Comparison of ENCODE assay signal across 8 cellular contexts in genomic region chrX:129982300-129983246, GRCh38. TPM values are rescaled to one million over a fixed set of nuclear protein-coding genes. Genes with fewer than 3 reads are reported as not detected.
DNase-seq lines count a peak whose midpoint lies in the region; ATAC-seq lines count a peak whose summit lies in the region.

Gene BCORL1 (plus strand): TSS chrX:129982635. CDS start chrX:130005232, 22,597 bp downstream.

- peak within 1 kb of the TSS; percentile 34 for H3K4me3 ChIP-seq in endocrine pancreas (ENCODE audit: control insufficient read depth, insufficient read depth, low read length)
- peak within 1 kb of the TSS; percentile 7 for H3K4me3 ChIP-seq in mesendoderm (ENCODE audit: low read length)

- no peak within 1 kb of the TSS for H3K18ac ChIP-seq in mesendoderm (ENCODE audit: low read length)

- H3K4me2 ChIP-seq in mesendoderm (ENCODE audit: low read length), result peak within 1 kb of the TSS; percentile 48

- H3K56ac ChIP-seq in mesendoderm (ENCODE audit: low read length), result peak within 1 kb of the TSS; percentile 74

- no CpG with 5 or more reads among the region's 74 CpGs for WGBS in mesendoderm (ENCODE audit: extremely low coverage, insufficient coverage, low lambda C conversion rate)

- H3K27ac ChIP-seq in mesendoderm (ENCODE audit: low read depth, low read length), result no peak within 1 kb of the TSS

- no peaks in the 10 kb centered on the region for H3K9me3 ChIP-seq in endocrine pancreas (ENCODE audit: control insufficient read depth, low read length)

- no peak within 1 kb of the TSS for H2BK15ac ChIP-seq in mesendoderm (replicated peaks; ENCODE audit: low read depth)

- no peak within 1 kb of the TSS for H2AK5ac ChIP-seq in mesendoderm (ENCODE audit: low read length)

- H3K4me1 ChIP-seq in endocrine pancreas (ENCODE audit: control insufficient read depth, insufficient read depth, low read length) (no peaks in the 10 kb centered on the region), mesendoderm (ENCODE audit: control insufficient read depth, low read depth, low read length) (no peaks in the 10 kb centered on the region)

- H4K8ac ChIP-seq in mesendoderm (ENCODE audit: low read depth, low read length), result no peak within 1 kb of the TSS

- H2BK120ac ChIP-seq in mesendoderm (ENCODE audit: low read depth, low read length), result no peak within 1 kb of the TSS

- no peaks in the 10 kb centered on the region for H3K79me1 ChIP-seq in mesendoderm (ENCODE audit: low read length)

- no peak within 1 kb of the TSS for H2BK5ac ChIP-seq in mesendoderm (ENCODE audit: low read length)

- H3K27me3 ChIP-seq in endocrine pancreas (ENCODE audit: control insufficient read depth, insufficient read depth, low read length) (no peaks in the 10 kb centered on the region), mesendoderm (ENCODE audit: insufficient read depth, low read length, poor library complexity) (peaks cover 1% of the 10 kb centered on the region)

- H3K4ac ChIP-seq in mesendoderm (ENCODE audit: low read depth, low read length), result no peak within 1 kb of the TSS

- DNase-seq in D341Med (ENCODE audit: low spot score), result peak; percentile 91
- peak; percentile 93 for DNase-seq in HT1080 (ENCODE audit: low read depth)
- peak; percentile 81 for DNase-seq in NK-92 treated with Interleukin-12 subunit alpha and Interleukin-12 subunit beta, amount 100 ng/mL, for 24 hours (lab: John Stamatoyannopoulos, UW)
- peak in 2 of 3 experiments; percentile 62 to 68 for DNase-seq in activated CD8-positive, alpha-beta memory T cell treated with anti-CD3 and anti-CD28 coated beads for 48 hours (ENCODE audit: low read depth in 2 of 3, low spot score in 2 of 3)
- peak; percentile 96 for DNase-seq in mesendoderm
- peak; percentile 56 for DNase-seq in stimulated activated CD8-positive, alpha-beta memory T cell treated with anti-CD3 and anti-CD28 coated beads, Interleukin-15, amount 100 ng/mL, for 24 hours (ENCODE audit: low read depth)

- no peak within 1 kb of the TSS for H3K23ac ChIP-seq in mesendoderm (ENCODE audit: low read length)

- peak; percentile 91 for ATAC-seq in GM21390 (IDR thresholded peaks at IDR 0.05; ENCODE audit: unreplicated experiment)

- H3K9ac ChIP-seq in endocrine pancreas (ENCODE audit: control insufficient read depth, insufficient read depth, low read length) (peak within 1 kb of the TSS; percentile 41), mesendoderm (ENCODE audit: low read length) (peak within 1 kb of the TSS; percentile 49)

- H3K36me3 ChIP-seq in endocrine pancreas (ENCODE audit: control insufficient read depth, insufficient read depth, low read length), result no peaks in the 10 kb centered on the region
- no peaks in the 10 kb centered on the region for H3K36me3 ChIP-seq in mesendoderm (ENCODE audit: control insufficient read depth, insufficient read depth, low read length)

- no peaks in the 10 kb centered on the region for H3K79me2 ChIP-seq in mesendoderm (ENCODE audit: control insufficient read depth, insufficient read depth, low read length)

- H4K5ac ChIP-seq in mesendoderm (ENCODE audit: low read length), result no peak within 1 kb of the TSS

RNA-seq across cellular contexts. Expression of gene BCORL1, which starts in this region (rescaled TPM):
- total RNA-seq in HT1080 (2014; rRNA removed; shearing (Covaris generic)), result 1.2 and 1.6 TPM in 2 replicates
- 3.3 and 3.7 TPM in 2 replicates for polyA plus RNA-seq in HT1080 (2015; cell fraction: cytosol; rRNA removed)
- polyA plus RNA-seq in HT1080 (2015; cell fraction: nucleus; rRNA removed), result 7.2 and 8.6 TPM in 2 replicates
- polyA plus RNA-seq in mesendoderm (2013, experiment 1 of 2), result 0.70 TPM
- 0.77 TPM for polyA plus RNA-seq in mesendoderm (2013, experiment 2 of 2)
